In the genomic region with DNA sequence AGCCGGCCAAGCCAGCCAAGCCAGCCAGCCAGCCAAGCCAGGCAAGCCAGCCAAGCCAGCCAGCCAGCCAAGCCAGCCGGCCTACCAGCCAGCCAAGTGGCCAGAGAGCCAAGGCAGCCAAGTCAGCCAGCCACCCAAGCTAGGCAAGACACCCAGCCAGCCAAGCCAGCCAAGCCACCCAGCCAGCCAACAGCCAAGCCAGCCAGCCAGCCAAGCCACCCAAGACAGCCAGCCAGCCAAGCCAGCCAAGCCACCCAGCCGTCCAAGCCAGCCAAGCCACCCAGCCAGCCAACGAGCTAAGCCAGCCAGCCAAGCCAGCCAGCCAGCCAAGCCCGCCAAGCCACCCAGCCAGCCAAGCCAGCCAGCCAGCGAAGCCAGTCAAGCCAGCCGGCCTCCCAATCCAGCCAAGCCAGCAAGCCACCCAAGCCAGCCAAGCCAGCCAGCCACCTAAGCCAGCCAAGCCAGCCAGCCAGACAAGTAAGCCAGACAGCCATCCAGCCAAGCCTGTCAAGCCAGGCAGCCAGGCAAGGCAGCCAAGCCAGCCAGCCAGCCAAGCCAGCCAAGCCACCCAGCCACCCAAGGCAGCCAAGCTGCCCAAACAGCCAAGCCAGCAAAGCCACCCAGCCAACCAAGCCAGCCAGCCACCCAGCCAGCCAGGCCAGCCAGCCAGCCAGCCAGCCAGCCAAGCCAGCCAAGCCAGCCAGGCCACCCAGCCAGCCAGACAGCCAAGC, we compare ENCODE assay signal across 10 cellular contexts.
DNase-seq lines count a peak whose midpoint lies in the region; ATAC-seq and TF ChIP-seq lines count a peak whose summit lies in the region.
"Had no signal": no experiment of that assay in that cellular context is flagged by ENCODE, and none has a peak within 500 bp of the region (broad histone marks: within the 10 kb centered on the region; RNA-seq: fewer than 3 reads in every experiment).

No MANE protein-coding gene starts in this region.

- BruUV-seq in HCT116 (replicated peaks; lab: Mats Ljungman, UMichigan): no TSS peak

- intact Hi-C loops in HCT116 (cut with micrococcal nuclease): no loop called here
- intact Hi-C loops in testis (cut with DNase I; ENCODE audit: low total_unique reads): loop anchor here (10.0 kb wide), 1 partner anchor 54 kb away; no protein-coding TSS in a partner anchor

- H3K36me3 Mint-ChIP-seq in activated T-cell treated with anti-CD3 and anti-CD28 coated beads, Interleukin-2, amount 50 U/mL, for 24 hours (ENCODE audit: low read depth): peaks cover 2% of the 10 kb centered on the region

- no peak overlapping the region for H3K4me3 Mint-ChIP-seq in activated T-cell treated with anti-CD3 and anti-CD28 coated beads, Interleukin-2, amount 50 U/mL, for 24 hours

- H4K20me1 ChIP-seq in HCT116 (ENCODE audit: insufficient read depth): no peaks in the 10 kb centered on the region

- no peak for TF ChIP-seq CTCF in HCT116 (IDR thresholded peaks at IDR 0.05 in 2 of 3, conservative IDR thresholded peaks at IDR 0.05 in 1 of 3; ENCODE audit: borderline replicate concordance in 1 of 3, insufficient read depth in 1 of 3, low read depth in 2 of 3, low read length in 2 of 3)
- no peak for TF ChIP-seq CTCF in testis (IDR thresholded peaks at IDR 0.05)

- TF ChIP-seq POLR2A in HCT116 (IDR thresholded peaks at IDR 0.05; ENCODE audit: borderline replicate concordance, extremely low read depth, insufficient read depth, insufficient read length) (no peak), testis (IDR thresholded peaks at IDR 0.05) (no peak)

- H3K36me3 ChIP-seq in HCT116 (ENCODE audit: control insufficient read depth in 1 of 2, insufficient read depth in 2 of 2, low read length in 2 of 2) (no peaks in the 10 kb centered on the region), testis (ENCODE audit: low read depth, missing control alignments) (no peaks in the 10 kb centered on the region)

- H3K27me3 ChIP-seq in HCT116 (ENCODE audit: insufficient read depth, low read length) (no peaks in the 10 kb centered on the region), testis (no peaks in the 10 kb centered on the region)

- H3K27me3 Mint-ChIP-seq in activated T-cell treated with anti-CD3 and anti-CD28 coated beads, Interleukin-2, amount 50 U/mL, for 24 hours: no peaks in the 10 kb centered on the region

- no peaks in the 10 kb centered on the region for H3K9me2 ChIP-seq in HCT116 (ENCODE audit: insufficient read depth)

- H3K4me3 ChIP-seq in HCT116 (replicated peaks in 1 of 2; ENCODE audit: low read depth in 1 of 2, low read length in 2 of 2) (no peak overlapping the region), testis (no peak overlapping the region)

- H3K9me3 ChIP-seq in HCT116 (ENCODE audit: control insufficient read depth in 1 of 2, insufficient read depth in 1 of 2, low read depth in 1 of 2, low read length in 2 of 2) (peaks cover 38 to 57% of the 10 kb centered on the region in 2 experiments), testis (no peaks in the 10 kb centered on the region)

- no peak overlapping the region for H3K4me2 ChIP-seq in HCT116 (ENCODE audit: low read length)

- H3K9ac ChIP-seq in HCT116 (ENCODE audit: low read length): no peak overlapping the region

- H3K4me1 ChIP-seq in HCT116 (ENCODE audit: control insufficient read depth in 1 of 2, insufficient read depth in 2 of 2, low read length in 2 of 2): no peaks in the 10 kb centered on the region
- H3K4me1 ChIP-seq in testis: no peaks in the 10 kb centered on the region

- POLR2A ChIA-PET in HCT116 (lab: Charles Lee): no interaction called here

- H3K4me1 Mint-ChIP-seq in activated T-cell treated with anti-CD3 and anti-CD28 coated beads, Interleukin-2, amount 50 U/mL, for 24 hours (ENCODE audit: low read depth): no peaks in the 10 kb centered on the region

- H2AFZ ChIP-seq in HCT116 (ENCODE audit: low read depth, low read length, poor library complexity, severe bottlenecking): no peak overlapping the region

- H3K9me3 Mint-ChIP-seq in activated T-cell treated with anti-CD3 and anti-CD28 coated beads, Interleukin-2, amount 50 U/mL, for 24 hours: peaks cover 6% of the 10 kb centered on the region

- TF ChIP-seq RAD21 in HCT116 (IDR thresholded peaks at IDR 0.05; ENCODE audit: low read depth): no peak

- H3K27ac Mint-ChIP-seq in activated T-cell treated with anti-CD3 and anti-CD28 coated beads, Interleukin-2, amount 50 U/mL, for 24 hours: no peak overlapping the region

- WGBS in testis, 2 donors: 61 to 63% methylated on average over 7 of the region's 7 CpGs

- no peaks in the 10 kb centered on the region for H3K79me2 ChIP-seq in HCT116 (ENCODE audit: insufficient read depth, low read length)

- DNase-seq in HCT116 (ENCODE audit: low read depth, low spot score) (no peak), hepatic stellate cell (ENCODE audit: low spot score) (peak; percentile 26), testis (peak; percentile 45), DMS53 (lab: John Stamatoyannopoulos, UW) (no peak), NCI-H345 treated with DMSO at 0.1 percent for 48 hours (lab: John Stamatoyannopoulos, UW; ENCODE audit: unreplicated experiment) (no peak)
- DNase-seq in activated T-cell treated with anti-CD3 and anti-CD28 coated beads, Interleukin-2, amount 50 U/mL, for 24 hours: peak; percentile 52
- DNase-seq: stimulated activated CD4-positive, alpha-beta T cell treated with anti-CD3 and anti-CD28 coated beads, Interleukin-12 subunit alpha, Interleukin-12 subunit beta, amount 100 ng/mL, for 4 hours had no signal

- RAD21 ChIA-PET in HCT116 (lab: Charles Lee; ENCODE audit: low non-redundant PET in 1 of 2, low total read pairs in 2 of 2, uncharacterized antibody in 2 of 2, unreplicated experiment in 2 of 2): no interaction called here

- H3K27ac ChIP-seq in HCT116 (ENCODE audit: low read depth, low read length) (no peak overlapping the region; the same call in 1 of the 2 replicates), testis (no peak overlapping the region)
- H3K27ac ChIP-seq: epithelial cell of prostate had no signal

- CTCF ChIA-PET in HCT116 (lab: Charles Lee): no interaction called here

- ATAC-seq in HCT116 (peak; percentile 34), HG02588 (IDR thresholded peaks at IDR 0.05; ENCODE audit: unreplicated experiment) (no peak), GM19035 (IDR thresholded peaks at IDR 0.05; ENCODE audit: unreplicated experiment) (no peak)

TF ChIP-seq in HCT116, 20 proteins besides CTCF, POLR2A, EP300 and RAD21:
- TF ChIP-seq, protein P1, sequence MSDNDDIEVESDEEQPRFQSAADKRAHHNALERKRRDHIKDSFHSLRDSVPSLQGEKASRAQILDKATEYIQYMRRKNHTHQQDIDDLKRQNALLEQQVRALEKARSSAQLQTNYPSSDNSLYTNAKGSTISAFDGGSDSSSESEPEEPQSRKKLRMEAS (IDR thresholded peaks at IDR 0.05): no peak
- TF ChIP-seq SP1 (IDR thresholded peaks at IDR 0.05; ENCODE audit: low read depth): no peak
TF ChIP-seq in HCT116: peak in this region for 0.

Comparison
In these comparisons a context has a peak if more than half of its experiments do, and no peak if none do; other contexts are left out.
1. DNase-seq: peak in activated T-cell treated with anti-CD3 and anti-CD28 coated beads, Interleukin-2, amount 50 U/mL, for 24 hours (single experiment), hepatic stellate cell (single experiment) and testis (single experiment); none in HCT116 (single experiment), DMS53 (single experiment) and NCI-H345 treated with DMSO at 0.1 percent for 48 hours (single experiment).